8 cellular contexts compared by ENCODE assay signal in genomic region chr2:71000780-71001591, GRCh38. TPM values are rescaled to one million over a fixed set of nuclear protein-coding genes. Genes with fewer than 3 reads are reported as not detected.
DNase-seq lines count a peak whose midpoint lies in the region; ATAC-seq and TF ChIP-seq lines count a peak whose summit lies in the region.

No MANE protein-coding gene starts in this region.

- H3K9me1 ChIP-seq in IMR-90 (ENCODE audit: insufficient read depth, low read length): no peaks in the 10 kb centered on the region; the same call in 1 of the 2 replicates

- POLR2A ChIA-PET in IMR-90 (lab: Charles Lee; ENCODE audit: unreplicated experiment): no interaction called here

- peak overlapping the region; percentile 100 for H4K5ac ChIP-seq in IMR-90 (ENCODE audit: low read depth, low read length)

- intact Hi-C loops in IMR-90 (cut with micrococcal nuclease): loop anchor here (1.0 to 10.0 kb wide), 2 partner anchors 36 to 124 kb away; no protein-coding TSS in a partner anchor

- in situ Hi-C loops in IMR-90 (cut with MboI; ENCODE audit: low sequenced_read_pairs): no loop called here

- H3K27ac ChIP-seq in IMR-90 (ENCODE audit: insufficient read depth, low read length) (no peak overlapping the region), gastroesophageal sphincter (no peak overlapping the region), osteoblast (ENCODE audit: low read depth, low read length) (no peak overlapping the region), thoracic aorta (no peak overlapping the region)

- DNase-seq in Daoy (ENCODE audit: low read depth) (peak; percentile 74), IMR-90 (peak; percentile 60), RKO (ENCODE audit: low spot score) (peak; percentile 80), osteoblast (ENCODE audit: insufficient read length, low spot score, missing footprints) (peak; percentile 90), thoracic aorta (ENCODE audit: low spot score) (no peak)
- DNase-seq in activated T-helper 1 cell treated with anti-CD3 and anti-CD28 coated beads, Interleukin-2, amount 50 U/mL, for 16 hours (ENCODE audit: low read depth in 1 of 2, low spot score in 1 of 2): peak; percentile 65 to 68

- H3K9me3 ChIP-seq in IMR-90 (ENCODE audit: control insufficient read depth, insufficient read depth, low read length) (no peaks in the 10 kb centered on the region), gastroesophageal sphincter (no peaks in the 10 kb centered on the region), osteoblast (ENCODE audit: low read depth, low read length) (no peaks in the 10 kb centered on the region), thoracic aorta (no peaks in the 10 kb centered on the region)

- no peaks in the 10 kb centered on the region for H3K79me2 ChIP-seq in osteoblast (ENCODE audit: insufficient read depth, low read length)

- H2AK5ac ChIP-seq in IMR-90 (ENCODE audit: low read depth, low read length): no peak overlapping the region

- H3K23ac ChIP-seq in IMR-90 (ENCODE audit: low read depth, low read length): no peak overlapping the region

- peak overlapping the region; percentile 98 for H2AFZ ChIP-seq in IMR-90 (replicated peaks; ENCODE audit: low read length, poor library complexity)
- H2AFZ ChIP-seq in osteoblast (ENCODE audit: low read length): peak overlapping the region; percentile 99

- peak overlapping the region; percentile 92 for H3K18ac ChIP-seq in IMR-90 (ENCODE audit: low read depth, low read length)

- no peak for TF ChIP-seq EP300 in gastroesophageal sphincter (IDR thresholded peaks at IDR 0.05)

- dilution Hi-C loops in IMR-90 (cut with HindIII; ENCODE audit: low sequenced_read_pairs, unreplicated experiment): no loop called here

- H3K14ac ChIP-seq in IMR-90 (replicated peaks; ENCODE audit: low read depth, low read length): no peak overlapping the region; the same call in 1 of the 2 replicates

- TF ChIP-seq POLR2A in IMR-90 (IDR thresholded peaks at IDR 0.05; ENCODE audit: low read depth, low read length) (no peak), gastroesophageal sphincter (IDR thresholded peaks at IDR 0.05) (no peak)

- H4K8ac ChIP-seq in IMR-90 (ENCODE audit: low read depth in 2 of 2, low read length in 2 of 2): peak overlapping the region; percentile 95 to 99

- H3K36me3 ChIP-seq in IMR-90 (ENCODE audit: control insufficient read depth, insufficient read depth, low read length) (no peaks in the 10 kb centered on the region), gastroesophageal sphincter (no peaks in the 10 kb centered on the region), osteoblast (ENCODE audit: insufficient read depth, low read length) (no peaks in the 10 kb centered on the region), thoracic aorta (no peaks in the 10 kb centered on the region)

- peak; percentile 54 for TF ChIP-seq RAD21 in IMR-90 (IDR thresholded peaks at IDR 0.05; ENCODE audit: low read length)

- H3K4me2 ChIP-seq in IMR-90 (ENCODE audit: low read depth, low read length) (peak overlapping the region; percentile 96), osteoblast (ENCODE audit: insufficient read depth, low read length) (peak overlapping the region; percentile 91)

- H4K20me1 ChIP-seq in IMR-90 (ENCODE audit: insufficient read depth, low read length) (no peaks in the 10 kb centered on the region), osteoblast (ENCODE audit: insufficient read depth, low read length) (no peaks in the 10 kb centered on the region)

- no peak overlapping the region; the same call in 1 of the 2 replicates for H3K9ac ChIP-seq in IMR-90 (ENCODE audit: low read depth, low read length)

- H3K79me1 ChIP-seq in IMR-90 (ENCODE audit: low read depth in 1 of 2, low read length in 2 of 2): no peaks in the 10 kb centered on the region

- H3K27me3 ChIP-seq in IMR-90 (ENCODE audit: control insufficient read depth, insufficient read depth, low read length) (peaks cover 5% of the 10 kb centered on the region; the same call in 1 of the 2 replicates), gastroesophageal sphincter (peaks cover 10% of the 10 kb centered on the region), osteoblast (ENCODE audit: insufficient read depth, low read length) (no peaks in the 10 kb centered on the region), thoracic aorta (replicated peaks; ENCODE audit: insufficient read depth) (no peaks in the 10 kb centered on the region)

- peak; percentile 94 for ATAC-seq in GM21528 (IDR thresholded peaks at IDR 0.05; ENCODE audit: low FRiP score, unreplicated experiment)
- ATAC-seq in IMR-90 (ENCODE audit: low read depth): peak; percentile 96
- peak; percentile 75 for ATAC-seq in gastroesophageal sphincter
- no peak for ATAC-seq in thoracic aorta (ENCODE audit: insufficient number of reproducible peaks, low FRiP score, low read depth)

- H3K56ac ChIP-seq in IMR-90 (ENCODE audit: extremely low read depth, insufficient read depth, low read length): no peak overlapping the region

- CTCF ChIA-PET in IMR-90 (lab: Yijun Ruan, JAX): interaction anchor here (0.6 to 1.0 kb wide), 3 partner anchors 35 to 53 kb away, joined by 3 to 4 read pairs (median 4); no protein-coding TSS in a partner anchor

- H3K4me3 ChIP-seq in IMR-90 (ENCODE audit: insufficient read depth, low read depth, low read length): peak overlapping the region; percentile 46
- H3K4me3 ChIP-seq in gastroesophageal sphincter: peak overlapping the region in 1 of 2 donors; percentile 32
- peak overlapping the region; percentile 64 for H3K4me3 ChIP-seq in osteoblast (ENCODE audit: insufficient read depth, low read length)
- H3K4me3 ChIP-seq in thoracic aorta: peak overlapping the region; percentile 48

- peak overlapping the region; percentile 29; the same call in 1 of the 2 replicates for H4K91ac ChIP-seq in IMR-90 (ENCODE audit: insufficient read depth, low read depth, low read length)

- H2BK15ac ChIP-seq in IMR-90 (ENCODE audit: low read depth, low read length): no peak overlapping the region

- peak; percentile 80 for TF ChIP-seq CTCF in IMR-90 (conservative IDR thresholded peaks at IDR 0.05; ENCODE audit: low read depth, low read length)
- TF ChIP-seq CTCF in gastroesophageal sphincter (IDR thresholded peaks at IDR 0.05): peak in 3 of 4 experiments; percentile 69 to 93 (median 77)
- peak; percentile 97 for TF ChIP-seq CTCF in osteoblast (IDR thresholded peaks at IDR 0.05; ENCODE audit: extremely low read depth, low read depth, low read length)
- peak; percentile 93 for TF ChIP-seq CTCF in thoracic aorta (IDR thresholded peaks at IDR 0.05)

- WGBS in IMR-90 (ENCODE audit: extremely low coverage in 2 of 2, insufficient read length in 1 of 2), 2 experiments: 78% methylated on average over 2 of the region's 21 CpGs; no CpG with 5 or more reads in 1 of the 2 experiments
- WGBS in gastroesophageal sphincter (ENCODE audit: low coverage in 1 of 2), 2 donors: 10 to 72% methylated on average over 3 to 6 of the region's 21 CpGs

- BruUV-seq in IMR-90 (replicated peaks; lab: Mats Ljungman, UMichigan): no TSS peak

- H2AK9ac ChIP-seq in IMR-90 (replicated peaks; ENCODE audit: low read depth, low read length, poor library complexity): peak overlapping the region; percentile 8

- peak overlapping the region; percentile 74 for H2BK120ac ChIP-seq in IMR-90 (ENCODE audit: low read depth, low read length)

- peak overlapping the region; percentile 92 for H3K4ac ChIP-seq in IMR-90 (ENCODE audit: low read depth, low read length)

- H3K4me1 ChIP-seq in IMR-90 (ENCODE audit: control insufficient read depth, insufficient read depth, low read length) (peaks cover 2% of the 10 kb centered on the region; the same call in 1 of the 2 replicates), gastroesophageal sphincter (peaks cover 0 to 10% (median 6%) of the 10 kb centered on the region in 3 donors), osteoblast (ENCODE audit: insufficient read depth, low read length) (peaks cover 5% of the 10 kb centered on the region), thoracic aorta (ENCODE audit: control insufficient read depth in 1 of 2, low read depth in 2 of 2) (peaks cover 0 to 7% of the 10 kb centered on the region in 2 donors)

- H2BK5ac ChIP-seq in IMR-90 (ENCODE audit: low read depth, low read length, poor library complexity, severe bottlenecking): no peak overlapping the region

- no peak overlapping the region for H2BK20ac ChIP-seq in IMR-90 (ENCODE audit: low read depth, low read length)

TF ChIP-seq in IMR-90, 13 proteins besides CTCF, POLR2A, EP300 and RAD21:
- TF ChIP-seq SMC3 (IDR thresholded peaks at IDR 0.05; ENCODE audit: low read depth, low read length) (peak; percentile 46), USF2 (IDR thresholded peaks at IDR 0.05; ENCODE audit: low read depth, low read length) (no peak), CEBPB (IDR thresholded peaks at IDR 0.05; ENCODE audit: low read depth, low read length) (no peak), MAFK (IDR thresholded peaks at IDR 0.05; ENCODE audit: low read depth, low read length) (no peak), MAZ (IDR thresholded peaks at IDR 0.05; ENCODE audit: borderline replicate concordance, low read depth, low read length) (no peak), RCOR1 (IDR thresholded peaks at IDR 0.05; ENCODE audit: insufficient replicate concordance, low read length) (no peak), FOS (IDR thresholded peaks at IDR 0.05; ENCODE audit: low read depth, low read length) (no peak), CHD1 (IDR thresholded peaks at IDR 0.05; ENCODE audit: low read depth, low read length) (no peak)

RNA-seq across cellular contexts. Expression of gene TEX261, which starts 6.3 kb away (rescaled TPM):
- total RNA-seq in Daoy (2014; rRNA removed; shearing (Covaris generic)): 22.3 and 23.9 TPM in 2 replicates
- total RNA-seq in IMR-90 (2012; rRNA removed) (26.3 and 31.1 TPM in 2 replicates), gastroesophageal sphincter (10 to 100 TPM; 24.6 to 41.0 (median 34.9) TPM), osteoblast (30.0 and 36.8 TPM in 2 replicates), thoracic aorta (10 to 100 TPM; 35.9 to 45.1 TPM)
- 64.7 and 69.8 TPM in 2 replicates for polyA plus RNA-seq in IMR-90 (2012; rRNA removed)
- 200 and 230 TPM in 2 replicates for polyA plus RNA-seq in IMR-90 (2012; cell fraction: cytosol; rRNA removed)
- 58.4 and 142 TPM in 2 replicates for polyA plus RNA-seq in IMR-90 (2012; cell fraction: nucleus; rRNA removed; ENCODE audit: low replicate concordance)

RNA-seq across cellular contexts. Expression of gene ANKRD53, which starts 22.6 kb away (rescaled TPM):
- total RNA-seq in Daoy (2014; rRNA removed; shearing (Covaris generic)): not detected in 2 replicates
- total RNA-seq in IMR-90 (2012; rRNA removed) (0.54 and 0.56 TPM in 2 replicates), gastroesophageal sphincter (1 to 10 TPM in 2 of 4 donors, under 1 TPM in 2; 0.27 to 2.8 (median 0.97) TPM), osteoblast (0.88 and 1.1 TPM in 2 replicates), thoracic aorta (1 to 10 TPM in 1 of 2 donors, under 1 TPM in 1; 0.49 to 4.6 TPM)
- polyA plus RNA-seq in IMR-90 (2012; rRNA removed): 1.0 and 1.2 TPM in 2 replicates
- 1.8 and 2.6 TPM in 2 replicates for polyA plus RNA-seq in IMR-90 (2012; cell fraction: cytosol; rRNA removed)
- 3.3 and 5.0 TPM in 2 replicates for polyA plus RNA-seq in IMR-90 (2012; cell fraction: nucleus; rRNA removed; ENCODE audit: low replicate concordance)
